ENCODE assay signal across 9 cellular contexts in the genomic region with DNA sequence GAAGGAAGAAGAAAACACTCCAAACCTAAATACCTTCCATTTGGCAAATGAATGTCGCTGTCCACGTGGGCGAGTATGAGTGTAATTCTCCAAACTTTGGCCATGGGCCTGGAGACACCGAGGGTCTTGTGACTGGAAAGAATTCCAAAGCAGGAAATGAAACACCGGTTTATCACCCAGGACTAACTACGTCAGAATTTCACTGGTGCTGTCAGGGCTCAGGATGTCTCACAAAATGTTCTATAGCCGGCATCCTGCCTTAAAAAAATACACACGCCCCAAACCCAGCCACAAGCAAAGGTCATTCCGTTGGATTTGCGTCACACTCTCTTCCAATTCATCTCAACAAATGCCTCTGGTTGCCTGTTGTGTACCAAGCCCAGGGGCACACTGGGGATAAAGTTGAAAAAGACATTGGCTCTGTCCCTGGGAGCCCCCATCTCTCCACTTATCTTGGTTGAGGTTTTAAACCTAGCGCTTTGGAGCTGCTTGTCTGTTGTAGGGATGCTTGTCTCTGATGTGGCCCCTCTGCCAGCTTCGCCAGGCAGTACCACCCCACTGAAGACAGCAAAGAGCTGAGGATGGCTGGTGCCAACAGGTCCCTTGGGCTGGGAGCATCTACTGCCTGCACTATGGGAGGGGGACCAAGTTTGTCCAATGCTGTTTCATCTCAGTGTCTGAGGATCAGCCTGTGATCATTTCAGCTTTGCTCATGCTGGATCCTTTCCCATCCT. TPM values are rescaled to one million over a fixed set of nuclear protein-coding genes. Genes with fewer than 3 reads are reported as not detected.
DNase-seq lines count a peak whose midpoint lies in the region; ATAC-seq and TF ChIP-seq lines count a peak whose summit lies in the region.
"Had no signal": no experiment of that assay in that cellular context is flagged by ENCODE, and none has a peak within 500 bp of the region (broad histone marks: within the 10 kb centered on the region; RNA-seq: fewer than 3 reads in every experiment).

No MANE protein-coding gene starts in this region.

- peak overlapping the region; percentile 84 for H3K27ac Mint-ChIP-seq in activated CD4-positive, alpha-beta T cell treated with anti-CD3 and anti-CD28 coated beads, Interleukin-2, amount 10 ng/mL, durations not matched to agents 7 days and 5 days
- peak overlapping the region; percentile 98 for H3K27ac Mint-ChIP-seq in chondrocyte (ENCODE audit: unreplicated experiment)
- H3K27ac Mint-ChIP-seq in mesothelial cell of epicardium = peak overlapping the region; percentile 93

- DNase-seq in activated CD4-positive, alpha-beta T cell treated with anti-CD3 and anti-CD28 coated beads, Interleukin-2, amount 10 ng/mL, durations not matched to agents 7 days and 5 days = no peak
- DNase-seq in activated CD4-positive, alpha-beta T cell treated with anti-CD3 and anti-CD28 coated beads for 1 hour = no peak
- DNase-seq in chondrocyte (ENCODE audit: low spot score) = no peak
- no peak for DNase-seq in mesothelial cell of epicardium (ENCODE audit: low spot score in 2 of 2, unreplicated experiment in 2 of 2)
- no peak for DNase-seq in upper lobe of right lung
- no peak for DNase-seq in NCI-H128 (lab: John Stamatoyannopoulos, UW; ENCODE audit: unreplicated experiment)
- DNase-seq in epidermal melanocyte (ENCODE audit: insufficient read length, low spot score) = no peak

- peak overlapping the region; percentile 67 for H3K27ac ChIP-seq in upper lobe of right lung

- peak; percentile 21 for ATAC-seq in upper lobe of right lung
- no peak for ATAC-seq in HG03565 (IDR thresholded peaks at IDR 0.05; ENCODE audit: unreplicated experiment)

- intact Hi-C loops in upper lobe of right lung (cut with DNase I) = no loop called here

- H3K4me3 Mint-ChIP-seq in activated CD4-positive, alpha-beta T cell treated with anti-CD3 and anti-CD28 coated beads, Interleukin-2, amount 10 ng/mL, durations not matched to agents 7 days and 5 days = no peak overlapping the region
- H3K4me3 Mint-ChIP-seq in chondrocyte (ENCODE audit: unreplicated experiment) (no peak overlapping the region), mesothelial cell of epicardium (no peak overlapping the region)
- H3K4me3 Mint-ChIP-seq: CD14-positive monocyte had no signal

- H3K27me3 Mint-ChIP-seq in activated CD4-positive, alpha-beta T cell treated with anti-CD3 and anti-CD28 coated beads, Interleukin-2, amount 10 ng/mL, durations not matched to agents 7 days and 5 days = no peaks in the 10 kb centered on the region
- H3K27me3 Mint-ChIP-seq in chondrocyte (ENCODE audit: low read depth) (no peaks in the 10 kb centered on the region), mesothelial cell of epicardium (ENCODE audit: low read depth) (no peaks in the 10 kb centered on the region)

- H3K4me1 ChIP-seq in upper lobe of right lung = peaks cover 31% of the 10 kb centered on the region

- CTCF ChIA-PET in activated CD4-positive, alpha-beta T cell treated with anti-CD3 and anti-CD28 coated beads, Interleukin-2, amount 10 ng/mL, durations not matched to agents 7 days and 5 days (lab: Charles Lee) = interaction anchor here (0.8 to 3.3 kb wide), 8 partner anchors 12 to 53 kb away, joined by 3 to 15 read pairs (median 4); a partner anchor contains a TSS

- no peaks in the 10 kb centered on the region for H3K27me3 ChIP-seq in upper lobe of right lung

- TF ChIP-seq CTCF in chondrocyte (IDR thresholded peaks at IDR 0.05) = no peak
- TF ChIP-seq CTCF in mesothelial cell of epicardium (IDR thresholded peaks at IDR 0.05; ENCODE audit: unreplicated experiment) = no peak
- no peak for TF ChIP-seq CTCF in upper lobe of right lung (IDR thresholded peaks at IDR 0.05)

- H3K36me3 Mint-ChIP-seq in activated CD4-positive, alpha-beta T cell treated with anti-CD3 and anti-CD28 coated beads, Interleukin-2, amount 10 ng/mL, durations not matched to agents 7 days and 5 days (ENCODE audit: low read depth) = peaks cover 17% of the 10 kb centered on the region
- H3K36me3 Mint-ChIP-seq in chondrocyte (ENCODE audit: low read depth) (no peaks in the 10 kb centered on the region), mesothelial cell of epicardium (peaks cover 4% of the 10 kb centered on the region)

- H3K4me1 Mint-ChIP-seq in activated CD4-positive, alpha-beta T cell treated with anti-CD3 and anti-CD28 coated beads, Interleukin-2, amount 10 ng/mL, durations not matched to agents 7 days and 5 days = peaks cover 40% of the 10 kb centered on the region
- H3K4me1 Mint-ChIP-seq in chondrocyte (ENCODE audit: low read depth) (peaks cover 41% of the 10 kb centered on the region), mesothelial cell of epicardium (peaks cover 32% of the 10 kb centered on the region)

- POLR2A ChIA-PET in activated CD4-positive, alpha-beta T cell treated with anti-CD3 and anti-CD28 coated beads, Interleukin-2, amount 10 ng/mL, durations not matched to agents 7 days and 5 days (lab: Charles Lee) = interaction anchor here (0.5 kb wide), 1 partner anchor 325 kb away, joined by 4 read pairs; no protein-coding TSS in a partner anchor

- H3K4me3 ChIP-seq in upper lobe of right lung = no peak overlapping the region

- peaks cover 8% of the 10 kb centered on the region for H3K9me3 Mint-ChIP-seq in activated CD4-positive, alpha-beta T cell treated with anti-CD3 and anti-CD28 coated beads, Interleukin-2, amount 10 ng/mL, durations not matched to agents 7 days and 5 days
- H3K9me3 Mint-ChIP-seq in chondrocyte (ENCODE audit: low read depth) = peaks cover 5% of the 10 kb centered on the region
- peaks cover 10% of the 10 kb centered on the region for H3K9me3 Mint-ChIP-seq in mesothelial cell of epicardium

- no peaks in the 10 kb centered on the region for H3K9me3 ChIP-seq in upper lobe of right lung

- no peaks in the 10 kb centered on the region for H3K36me3 ChIP-seq in upper lobe of right lung

RNA-seq across cellular contexts. Expression of a gene that starts 31.2 kb away (rescaled TPM):
- total RNA-seq in activated CD4-positive, alpha-beta T cell treated with anti-CD3 and anti-CD28 coated beads, Interleukin-2, amount 10 ng/mL, durations not matched to agents 7 days and 5 days = 1 to 10 TPM in 1 of 2 experiments, under 1 TPM in 1; 0.81 to 1.3 TPM
- total RNA-seq in chondrocyte (0.28 to 0.73 TPM (median 0.32 TPM) in 3 replicates), mesothelial cell of epicardium (11.7 to 13.5 TPM (median 12.7 TPM) in 3 replicates), upper lobe of right lung (9.1 TPM)

RNA-seq across cellular contexts. Expression of a gene that starts 38.1 kb away (rescaled TPM):
- 10 to 100 TPM; 24.9 to 26.5 TPM for total RNA-seq in activated CD4-positive, alpha-beta T cell treated with anti-CD3 and anti-CD28 coated beads, Interleukin-2, amount 10 ng/mL, durations not matched to agents 7 days and 5 days
- 10.3 to 14.5 TPM (median 14.1 TPM) in 3 replicates for total RNA-seq in chondrocyte
- 23.3 to 24.5 TPM (median 23.6 TPM) in 3 replicates for total RNA-seq in mesothelial cell of epicardium
- 34.4 TPM for total RNA-seq in upper lobe of right lung

RNA-seq across cellular contexts. Expression of a gene that starts 45.5 kb away (rescaled TPM):
- total RNA-seq in activated CD4-positive, alpha-beta T cell treated with anti-CD3 and anti-CD28 coated beads, Interleukin-2, amount 10 ng/mL, durations not matched to agents 7 days and 5 days = 100 to 1,000 TPM; 129 to 139 TPM
- 57.0 to 78.2 TPM (median 61.8 TPM) in 3 replicates for total RNA-seq in chondrocyte
- 62.8 to 65.5 TPM (median 65.2 TPM) in 3 replicates for total RNA-seq in mesothelial cell of epicardium
- 110 TPM for total RNA-seq in upper lobe of right lung

RNA-seq across cellular contexts. Expression of a gene that starts 53.5 kb away (rescaled TPM):
- under 1 TPM; 0.22 to 0.27 TPM for total RNA-seq in activated CD4-positive, alpha-beta T cell treated with anti-CD3 and anti-CD28 coated beads, Interleukin-2, amount 10 ng/mL, durations not matched to agents 7 days and 5 days
- total RNA-seq in chondrocyte (0.13 to 0.27 TPM (median 0.15 TPM) in 3 replicates), mesothelial cell of epicardium (0.58 to 1.4 TPM (median 1.1 TPM) in 3 replicates), upper lobe of right lung (0.14 TPM)
